In the genomic region with DNA sequence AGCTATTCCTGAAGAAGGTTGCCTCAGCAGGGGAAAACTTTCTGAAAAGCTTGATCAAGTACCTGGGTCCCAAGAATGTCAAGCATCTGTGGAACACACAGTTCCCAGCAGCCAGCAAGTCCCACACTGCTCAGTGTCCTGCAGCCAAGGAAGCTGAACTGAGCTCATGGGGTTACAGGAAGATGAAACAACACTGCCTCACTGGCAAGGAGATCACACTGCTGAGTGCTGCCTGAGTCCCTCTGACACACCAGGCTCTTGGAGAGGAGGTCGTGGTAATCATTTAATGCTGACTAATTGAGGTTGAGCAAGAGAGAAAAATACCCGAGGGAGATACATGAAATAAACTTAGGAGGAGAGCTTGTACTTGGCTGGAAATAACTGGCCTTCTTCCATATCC, we compare ENCODE assay signal across 8 cellular contexts.
DNase-seq lines count a peak whose midpoint lies in the region; ATAC-seq lines count a peak whose summit lies in the region.

No MANE protein-coding gene starts in this region.

- no peak overlapping the region for H3K9ac ChIP-seq in rectal smooth muscle tissue (ENCODE audit: low read length)

- H3K27me3 Mint-ChIP-seq in activated naive CD4-positive, alpha-beta T cell treated with anti-CD3 and anti-CD28 coated beads for 36 hours (ENCODE audit: low read depth) = no peaks in the 10 kb centered on the region
- no peaks in the 10 kb centered on the region for H3K27me3 Mint-ChIP-seq in activated T-helper 1 cell treated with anti-CD3 and anti-CD28 coated beads, Interleukin-12 subunit alpha, Interleukin-12 subunit beta, Interleukin-2, Interleukin-4 antibody, amounts not matched to agents 30 ng/mL and 10 ng/mL and 1 ng/mL, durations not matched to agents 14 hours and 24 hours and 36 hours (ENCODE audit: insufficient read depth)

- H3K9me3 Mint-ChIP-seq in activated naive CD4-positive, alpha-beta T cell treated with anti-CD3 and anti-CD28 coated beads for 36 hours = no peaks in the 10 kb centered on the region
- no peaks in the 10 kb centered on the region for H3K9me3 Mint-ChIP-seq in activated T-helper 1 cell treated with anti-CD3 and anti-CD28 coated beads, Interleukin-12 subunit alpha, Interleukin-12 subunit beta, Interleukin-2, Interleukin-4 antibody, amounts not matched to agents 30 ng/mL and 10 ng/mL and 1 ng/mL, durations not matched to agents 14 hours and 24 hours and 36 hours

- H3K27ac ChIP-seq in rectal smooth muscle tissue (ENCODE audit: low read depth, low read length) = peak overlapping the region; percentile 58

- CTCF ChIA-PET in activated naive CD4-positive, alpha-beta T cell treated with anti-CD3 and anti-CD28 coated beads for 36 hours (lab: Charles Lee) = interaction anchor here (0.8 to 1.5 kb wide), 4 partner anchors 35 to 109 kb away, joined by 3 to 4 read pairs (median 4); no protein-coding TSS in a partner anchor

- H3K27ac Mint-ChIP-seq in activated naive CD4-positive, alpha-beta T cell treated with anti-CD3 and anti-CD28 coated beads for 36 hours = no peak overlapping the region
- peak overlapping the region; percentile 53 for H3K27ac Mint-ChIP-seq in activated T-helper 1 cell treated with anti-CD3 and anti-CD28 coated beads, Interleukin-12 subunit alpha, Interleukin-12 subunit beta, Interleukin-2, Interleukin-4 antibody, amounts not matched to agents 30 ng/mL and 10 ng/mL and 1 ng/mL, durations not matched to agents 14 hours and 24 hours and 36 hours

- H3K4me1 ChIP-seq in rectal smooth muscle tissue (ENCODE audit: control insufficient read depth, insufficient read depth, low read length) = peaks cover 3% of the 10 kb centered on the region

- no peak overlapping the region for H3K4me3 Mint-ChIP-seq in activated naive CD4-positive, alpha-beta T cell treated with anti-CD3 and anti-CD28 coated beads for 36 hours
- H3K4me3 Mint-ChIP-seq in activated T-helper 1 cell treated with anti-CD3 and anti-CD28 coated beads, Interleukin-12 subunit alpha, Interleukin-12 subunit beta, Interleukin-2, Interleukin-4 antibody, amounts not matched to agents 30 ng/mL and 10 ng/mL and 1 ng/mL, durations not matched to agents 14 hours and 24 hours and 36 hours = no peak overlapping the region

- no peaks in the 10 kb centered on the region for H3K27me3 ChIP-seq in rectal smooth muscle tissue (ENCODE audit: control insufficient read depth, insufficient read depth, low read length)

- H3K4me1 Mint-ChIP-seq in activated naive CD4-positive, alpha-beta T cell treated with anti-CD3 and anti-CD28 coated beads for 36 hours (ENCODE audit: low read depth) = peaks cover 14% of the 10 kb centered on the region
- H3K4me1 Mint-ChIP-seq in activated T-helper 1 cell treated with anti-CD3 and anti-CD28 coated beads, Interleukin-12 subunit alpha, Interleukin-12 subunit beta, Interleukin-2, Interleukin-4 antibody, amounts not matched to agents 30 ng/mL and 10 ng/mL and 1 ng/mL, durations not matched to agents 14 hours and 24 hours and 36 hours (ENCODE audit: low read depth) = peaks cover 12% of the 10 kb centered on the region

- H3K36me3 ChIP-seq in rectal smooth muscle tissue (ENCODE audit: control insufficient read depth, insufficient read depth, low read length) = no peaks in the 10 kb centered on the region

- intact Hi-C loops in activated naive CD4-positive, alpha-beta T cell treated with anti-CD3 and anti-CD28 coated beads for 36 hours (cut with micrococcal nuclease) = no loop called here
- intact Hi-C loops in activated T-helper 1 cell treated with anti-CD3 and anti-CD28 coated beads, Interleukin-12 subunit alpha, Interleukin-12 subunit beta, Interleukin-2, Interleukin-4 antibody, amounts not matched to agents 30 ng/mL and 10 ng/mL and 1 ng/mL, durations not matched to agents 14 hours and 24 hours and 36 hours (cut with micrococcal nuclease) = no loop called here
- intact Hi-C loops in left cardiac atrium (cut with DNase I) = loop anchor here in 1 of 2 donors (10.0 kb wide), 1 partner anchor 192 kb away; no protein-coding TSS in a partner anchor

- no peak overlapping the region for H3K4me3 ChIP-seq in rectal smooth muscle tissue (ENCODE audit: low read length)

- DNase-seq in activated naive CD4-positive, alpha-beta T cell treated with anti-CD3 and anti-CD28 coated beads for 36 hours = peak; percentile 61
- DNase-seq in activated naive CD4-positive, alpha-beta T cell treated with Interleukin-2 at 50 U/mL for 16 hours = no peak
- DNase-seq in activated T-helper 1 cell treated with anti-CD3 and anti-CD28 coated beads, Interleukin-12 subunit alpha, Interleukin-12 subunit beta, Interleukin-2, Interleukin-4 antibody, amounts not matched to agents 30 ng/mL and 10 ng/mL and 1 ng/mL, durations not matched to agents 14 hours and 24 hours and 36 hours (ENCODE audit: low spot score) = no peak
- DNase-seq in left cardiac atrium = peak; percentile 86
- DNase-seq in NCI-H1694 treated with DMSO at 0.1 percent for 48 hours (lab: John Stamatoyannopoulos, UW) = no peak

- peaks cover 5% of the 10 kb centered on the region for H3K36me3 Mint-ChIP-seq in activated naive CD4-positive, alpha-beta T cell treated with anti-CD3 and anti-CD28 coated beads for 36 hours (ENCODE audit: low read depth)
- H3K36me3 Mint-ChIP-seq in activated T-helper 1 cell treated with anti-CD3 and anti-CD28 coated beads, Interleukin-12 subunit alpha, Interleukin-12 subunit beta, Interleukin-2, Interleukin-4 antibody, amounts not matched to agents 30 ng/mL and 10 ng/mL and 1 ng/mL, durations not matched to agents 14 hours and 24 hours and 36 hours (ENCODE audit: low read depth) = peaks cover 7% of the 10 kb centered on the region

- ATAC-seq in left cardiac atrium (peak; percentile 96 to 98), GM18519 (IDR thresholded peaks at IDR 0.05; ENCODE audit: low FRiP score, unreplicated experiment) (no peak), HG02884 (IDR thresholded peaks at IDR 0.05; ENCODE audit: unreplicated experiment) (no peak)

Comparison
In these comparisons a context has a peak if more than half of its experiments do, and no peak if none do; other contexts are left out.
1. DNase-seq: peak in activated naive CD4-positive, alpha-beta T cell treated with anti-CD3 and anti-CD28 coated beads for 36 hours (single experiment) and left cardiac atrium (single experiment); none in activated naive CD4-positive, alpha-beta T cell treated with Interleukin-2 at 50 U/mL for 16 hours (single experiment), activated T-helper 1 cell treated with anti-CD3 and anti-CD28 coated beads, Interleukin-12 subunit alpha, Interleukin-12 subunit beta, Interleukin-2, Interleukin-4 antibody, amounts not matched to agents 30 ng/mL and 10 ng/mL and 1 ng/mL, durations not matched to agents 14 hours and 24 hours and 36 hours (single experiment) and NCI-H1694 treated with DMSO at 0.1 percent for 48 hours (single experiment).
2. ATAC-seq: peak in left cardiac atrium (2 of 2); none in GM18519 (single experiment) and HG02884 (single experiment).